1 cellular context compared by ENCODE assay signal in the genomic region with DNA sequence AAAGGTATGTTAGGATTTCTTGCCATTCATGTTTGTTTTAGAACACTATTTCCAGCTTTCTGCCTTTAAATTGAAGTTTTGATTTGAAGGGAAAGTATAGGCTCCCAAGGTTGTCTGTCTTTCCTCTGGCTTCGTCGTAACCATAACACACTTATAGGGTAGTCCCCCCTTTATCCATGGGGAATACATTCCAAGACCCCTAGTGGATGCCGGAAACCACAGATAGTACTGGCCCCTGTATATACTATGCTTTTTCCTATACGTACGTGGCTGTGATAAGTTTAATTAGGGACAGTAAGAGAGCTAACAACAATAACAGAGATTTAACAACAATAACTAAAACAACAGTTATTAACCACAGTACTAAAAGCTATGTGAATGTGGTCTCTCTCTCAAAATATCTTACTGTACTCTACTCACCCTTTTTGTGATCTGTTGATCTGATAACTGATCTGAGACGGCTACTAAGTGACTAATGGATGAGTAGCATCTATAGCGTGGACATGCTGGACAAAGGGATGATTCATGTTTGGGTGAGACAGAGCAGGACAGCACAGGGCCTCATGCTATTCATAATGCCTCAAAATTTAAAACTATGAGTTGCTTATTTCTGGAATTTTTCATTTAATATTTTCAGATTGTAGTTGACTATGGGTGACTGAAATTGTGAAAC.
TF ChIP-seq lines count a peak whose summit lies in the region.

No MANE protein-coding gene starts in this region.

TF ChIP-seq in GM12878, 131 proteins besides CTCF, POLR2A, EP300 and RAD21 (continued from another document):
- TF ChIP-seq, protein P1, sequence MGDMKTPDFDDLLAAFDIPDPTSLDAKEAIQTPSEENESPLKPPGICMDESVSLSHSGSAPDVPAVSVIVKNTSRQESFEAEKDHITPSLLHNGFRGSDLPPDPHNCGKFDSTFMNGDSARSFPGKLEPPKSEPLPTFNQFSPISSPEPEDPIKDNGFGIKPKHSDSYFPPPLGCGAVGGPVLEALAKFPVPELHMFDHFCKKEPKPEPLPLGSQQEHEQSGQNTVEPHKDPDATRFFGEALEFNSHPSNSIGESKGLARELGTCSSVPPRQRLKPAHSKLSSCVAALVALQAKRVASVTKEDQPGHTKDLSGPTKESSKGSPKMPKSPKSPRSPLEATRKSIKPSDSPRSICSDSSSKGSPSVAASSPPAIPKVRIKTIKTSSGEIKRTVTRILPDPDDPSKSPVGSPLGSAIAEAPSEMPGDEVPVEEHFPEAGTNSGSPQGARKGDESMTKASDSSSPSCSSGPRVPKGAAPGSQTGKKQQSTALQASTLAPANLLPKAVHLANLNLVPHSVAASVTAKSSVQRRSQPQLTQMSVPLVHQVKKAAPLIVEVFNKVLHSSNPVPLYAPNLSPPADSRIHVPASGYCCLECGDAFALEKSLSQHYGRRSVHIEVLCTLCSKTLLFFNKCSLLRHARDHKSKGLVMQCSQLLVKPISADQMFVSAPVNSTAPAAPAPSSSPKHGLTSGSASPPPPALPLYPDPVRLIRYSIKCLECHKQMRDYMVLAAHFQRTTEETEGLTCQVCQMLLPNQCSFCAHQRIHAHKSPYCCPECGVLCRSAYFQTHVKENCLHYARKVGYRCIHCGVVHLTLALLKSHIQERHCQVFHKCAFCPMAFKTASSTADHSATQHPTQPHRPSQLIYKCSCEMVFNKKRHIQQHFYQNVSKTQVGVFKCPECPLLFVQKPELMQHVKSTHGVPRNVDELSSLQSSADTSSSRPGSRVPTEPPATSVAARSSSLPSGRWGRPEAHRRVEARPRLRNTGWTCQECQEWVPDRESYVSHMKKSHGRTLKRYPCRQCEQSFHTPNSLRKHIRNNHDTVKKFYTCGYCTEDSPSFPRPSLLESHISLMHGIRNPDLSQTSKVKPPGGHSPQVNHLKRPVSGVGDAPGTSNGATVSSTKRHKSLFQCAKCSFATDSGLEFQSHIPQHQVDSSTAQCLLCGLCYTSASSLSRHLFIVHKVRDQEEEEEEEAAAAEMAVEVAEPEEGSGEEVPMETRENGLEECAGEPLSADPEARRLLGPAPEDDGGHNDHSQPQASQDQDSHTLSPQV (IDR thresholded peaks at IDR 0.05) = no peak
- TF ChIP-seq, protein P2, sequence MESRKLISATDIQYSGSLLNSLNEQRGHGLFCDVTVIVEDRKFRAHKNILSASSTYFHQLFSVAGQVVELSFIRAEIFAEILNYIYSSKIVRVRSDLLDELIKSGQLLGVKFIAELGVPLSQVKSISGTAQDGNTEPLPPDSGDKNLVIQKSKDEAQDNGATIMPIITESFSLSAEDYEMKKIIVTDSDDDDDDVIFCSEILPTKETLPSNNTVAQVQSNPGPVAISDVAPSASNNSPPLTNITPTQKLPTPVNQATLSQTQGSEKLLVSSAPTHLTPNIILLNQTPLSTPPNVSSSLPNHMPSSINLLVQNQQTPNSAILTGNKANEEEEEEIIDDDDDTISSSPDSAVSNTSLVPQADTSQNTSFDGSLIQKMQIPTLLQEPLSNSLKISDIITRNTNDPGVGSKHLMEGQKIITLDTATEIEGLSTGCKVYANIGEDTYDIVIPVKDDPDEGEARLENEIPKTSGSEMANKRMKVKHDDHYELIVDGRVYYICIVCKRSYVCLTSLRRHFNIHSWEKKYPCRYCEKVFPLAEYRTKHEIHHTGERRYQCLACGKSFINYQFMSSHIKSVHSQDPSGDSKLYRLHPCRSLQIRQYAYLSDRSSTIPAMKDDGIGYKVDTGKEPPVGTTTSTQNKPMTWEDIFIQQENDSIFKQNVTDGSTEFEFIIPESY (IDR thresholded peaks at IDR 0.05) = no peak
- TF ChIP-seq RBBP5 (conservative IDR thresholded peaks at IDR 0.05) (no peak), EED (IDR thresholded peaks at IDR 0.05; ENCODE audit: low read depth) (no peak), YBX1 (IDR thresholded peaks at IDR 0.05) (no peak), HDAC6 (IDR thresholded peaks at IDR 0.05; ENCODE audit: unreplicated experiment) (no peak), FOXM1 (IDR thresholded peaks at IDR 0.05; ENCODE audit: low read depth, low read length) (no peak), CREM (IDR thresholded peaks at IDR 0.05; ENCODE audit: low read depth) (no peak), NRF1 (conservative IDR thresholded peaks at IDR 0.05; ENCODE audit: low read depth, low read length) (no peak), GATAD2B (conservative IDR thresholded peaks at IDR 0.05; ENCODE audit: low read depth) (no peak), BACH1 (IDR thresholded peaks at IDR 0.05; ENCODE audit: borderline replicate concordance) (no peak), HDAC2 (IDR thresholded peaks at IDR 0.05) (no peak), TCF12 (IDR thresholded peaks at IDR 0.05; ENCODE audit: low read depth, low read length) (no peak), BMI1 (IDR thresholded peaks at IDR 0.05; ENCODE audit: borderline replicate concordance) (no peak)
- TF ChIP-seq, protein P3, sequence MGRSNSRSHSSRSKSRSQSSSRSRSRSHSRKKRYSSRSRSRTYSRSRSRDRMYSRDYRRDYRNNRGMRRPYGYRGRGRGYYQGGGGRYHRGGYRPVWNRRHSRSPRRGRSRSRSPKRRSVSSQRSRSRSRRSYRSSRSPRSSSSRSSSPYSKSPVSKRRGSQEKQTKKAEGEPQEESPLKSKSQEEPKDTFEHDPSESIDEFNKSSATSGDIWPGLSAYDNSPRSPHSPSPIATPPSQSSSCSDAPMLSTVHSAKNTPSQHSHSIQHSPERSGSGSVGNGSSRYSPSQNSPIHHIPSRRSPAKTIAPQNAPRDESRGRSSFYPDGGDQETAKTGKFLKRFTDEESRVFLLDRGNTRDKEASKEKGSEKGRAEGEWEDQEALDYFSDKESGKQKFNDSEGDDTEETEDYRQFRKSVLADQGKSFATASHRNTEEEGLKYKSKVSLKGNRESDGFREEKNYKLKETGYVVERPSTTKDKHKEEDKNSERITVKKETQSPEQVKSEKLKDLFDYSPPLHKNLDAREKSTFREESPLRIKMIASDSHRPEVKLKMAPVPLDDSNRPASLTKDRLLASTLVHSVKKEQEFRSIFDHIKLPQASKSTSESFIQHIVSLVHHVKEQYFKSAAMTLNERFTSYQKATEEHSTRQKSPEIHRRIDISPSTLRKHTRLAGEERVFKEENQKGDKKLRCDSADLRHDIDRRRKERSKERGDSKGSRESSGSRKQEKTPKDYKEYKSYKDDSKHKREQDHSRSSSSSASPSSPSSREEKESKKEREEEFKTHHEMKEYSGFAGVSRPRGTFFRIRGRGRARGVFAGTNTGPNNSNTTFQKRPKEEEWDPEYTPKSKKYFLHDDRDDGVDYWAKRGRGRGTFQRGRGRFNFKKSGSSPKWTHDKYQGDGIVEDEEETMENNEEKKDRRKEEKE (IDR thresholded peaks at IDR 0.05) = no peak
- TF ChIP-seq, protein P4, sequence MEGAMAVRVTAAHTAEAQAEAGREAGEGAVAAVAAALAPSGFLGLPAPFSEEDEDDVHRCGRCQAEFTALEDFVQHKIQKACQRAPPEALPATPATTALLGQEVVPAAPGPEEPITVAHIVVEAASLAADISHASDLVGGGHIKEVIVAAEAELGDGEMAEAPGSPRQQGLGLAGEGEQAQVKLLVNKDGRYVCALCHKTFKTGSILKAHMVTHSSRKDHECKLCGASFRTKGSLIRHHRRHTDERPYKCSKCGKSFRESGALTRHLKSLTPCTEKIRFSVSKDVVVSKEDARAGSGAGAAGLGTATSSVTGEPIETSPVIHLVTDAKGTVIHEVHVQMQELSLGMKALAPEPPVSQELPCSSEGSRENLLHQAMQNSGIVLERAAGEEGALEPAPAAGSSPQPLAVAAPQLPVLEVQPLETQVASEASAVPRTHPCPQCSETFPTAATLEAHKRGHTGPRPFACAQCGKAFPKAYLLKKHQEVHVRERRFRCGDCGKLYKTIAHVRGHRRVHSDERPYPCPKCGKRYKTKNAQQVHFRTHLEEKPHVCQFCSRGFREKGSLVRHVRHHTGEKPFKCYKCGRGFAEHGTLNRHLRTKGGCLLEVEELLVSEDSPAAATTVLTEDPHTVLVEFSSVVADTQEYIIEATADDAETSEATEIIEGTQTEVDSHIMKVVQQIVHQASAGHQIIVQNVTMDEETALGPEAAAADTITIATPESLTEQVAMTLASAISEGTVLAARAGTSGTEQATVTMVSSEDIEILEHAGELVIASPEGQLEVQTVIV (IDR thresholded peaks at IDR 0.05; ENCODE audit: borderline replicate concordance, partially characterized antibody) = no peak
